In the genomic region with DNA sequence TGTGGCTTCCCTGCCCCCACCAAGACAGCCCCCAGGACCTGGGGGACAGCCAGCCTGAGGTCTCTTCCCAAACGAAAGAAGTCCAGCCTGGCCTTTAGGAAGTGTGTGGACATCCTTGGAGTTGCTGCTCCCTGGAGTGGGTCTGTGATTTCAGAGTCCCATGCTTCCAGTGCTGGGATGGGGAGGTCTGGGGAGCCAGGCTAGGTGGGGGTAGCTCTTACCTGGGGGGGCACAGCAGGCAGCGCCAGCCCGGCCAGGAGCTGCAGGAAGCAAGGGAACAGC, we compare ENCODE assay signal across 8 cellular contexts. TPM values are rescaled to one million over a fixed set of nuclear protein-coding genes. Genes with fewer than 3 reads are reported as not detected.
DNase-seq lines count a peak whose midpoint lies in the region; ATAC-seq and TF ChIP-seq lines count a peak whose summit lies in the region.

No MANE protein-coding gene starts in this region.

- no peaks in the 10 kb centered on the region for H3K36me3 Mint-ChIP-seq in WTC11

- no peaks in the 10 kb centered on the region for H4K20me1 ChIP-seq in GM23248 (ENCODE audit: insufficient read depth)

- H3K9me3 Mint-ChIP-seq in WTC11, result no peaks in the 10 kb centered on the region

- no peak overlapping the region for H3K27ac Mint-ChIP-seq in WTC11

- DNase-seq in GM23248 (no peak), WTC11 (ENCODE audit: low spot score) (no peak), right atrium auricular region (ENCODE audit: low spot score) (no peak), skeletal muscle cell (ENCODE audit: low read depth) (no peak), cerebellar nuclear complex (lab: John Stamatoyannopoulos, UW) (no peak), NCI-H526 treated with DMSO at 0.1 percent for 48 hours (lab: John Stamatoyannopoulos, UW) (no peak), Kasumi-1 (lab: John Stamatoyannopoulos, UW) (no peak), SHP77 (lab: John Stamatoyannopoulos, UW) (no peak)

- H3K27ac ChIP-seq in GM23248 (no peak overlapping the region), right atrium auricular region (peak overlapping the region; percentile 16 to 50)

- peak overlapping the region; percentile 49 for H3K4me3 Mint-ChIP-seq in WTC11

- H3K79me2 ChIP-seq in GM23248 (ENCODE audit: insufficient read depth), result no peaks in the 10 kb centered on the region

- H3K4me3 ChIP-seq in GM23248 (peak overlapping the region; percentile 61), right atrium auricular region (peak overlapping the region; percentile 53 to 62), skeletal muscle cell (ENCODE audit: low read depth, low read length) (peak overlapping the region; percentile 71)

- no peaks in the 10 kb centered on the region for H3F3A ChIP-seq in GM23248 (ENCODE audit: insufficient read depth)

- CTCF ChIA-PET in WTC11 (lab: Charles Lee), result interaction anchor here (0.6 to 3.0 kb wide), 7 partner anchors 9 to 133 kb away, joined by 3 to 54 read pairs (median 7); a partner anchor contains a TSS

- no peak for ATAC-seq in WTC11

- H3K9me2 ChIP-seq in GM23248 (ENCODE audit: insufficient read depth), result no peaks in the 10 kb centered on the region

- no peaks in the 10 kb centered on the region for H3K9me3 ChIP-seq in GM23248 (ENCODE audit: low read depth)
- H3K9me3 ChIP-seq in right atrium auricular region, result no peaks in the 10 kb centered on the region

- H3K4me1 Mint-ChIP-seq in WTC11, result peaks cover 12% of the 10 kb centered on the region

- TF ChIP-seq CTCF in WTC11 (IDR thresholded peaks at IDR 0.05), result no peak
- no peak for TF ChIP-seq CTCF in right atrium auricular region (IDR thresholded peaks at IDR 0.05)

- H2AFZ ChIP-seq in GM23248, result peak overlapping the region; percentile 73

- H3K9ac ChIP-seq in GM23248, result peak overlapping the region; percentile 27

- POLR2A ChIA-PET in WTC11 (lab: Charles Lee), result interaction anchor here (0.6 to 1.0 kb wide), 5 partner anchors 9 to 341 kb away, joined by 3 to 7 read pairs (median 4); a partner anchor contains a TSS

- H3K36me3 ChIP-seq in GM23248 (ENCODE audit: low read depth) (no peaks in the 10 kb centered on the region), right atrium auricular region (no peaks in the 10 kb centered on the region)

- no peaks in the 10 kb centered on the region for H3K27me3 ChIP-seq in GM23248 (replicated peaks; ENCODE audit: insufficient read depth)
- H3K27me3 ChIP-seq in right atrium auricular region, result no peaks in the 10 kb centered on the region

- H3K27me3 Mint-ChIP-seq in WTC11 (ENCODE audit: low read depth), result peaks cover 15% of the 10 kb centered on the region

- in situ Hi-C loops in GM23248 (cut with MboI), result no loop called here

- peak overlapping the region; percentile 30 for H3K4me2 ChIP-seq in GM23248 (ENCODE audit: unreplicated experiment)

- 0% methylated on average over 3 of the region's 3 CpGs for WGBS in GM23248 (ENCODE audit: low coverage in 1 of 2, low lambda C conversion rate in 2 of 2, missing lambda C conversion rate in 2 of 2), 2 experiments

- H3K4me1 ChIP-seq in GM23248 (ENCODE audit: insufficient read depth) (no peaks in the 10 kb centered on the region), right atrium auricular region (peaks cover 0 to 29% of the 10 kb centered on the region in 2 donors)

TF ChIP-seq in WTC11, 78 proteins besides CTCF, POLR2A, EP300 and RAD21:
- TF ChIP-seq, protein P1, sequence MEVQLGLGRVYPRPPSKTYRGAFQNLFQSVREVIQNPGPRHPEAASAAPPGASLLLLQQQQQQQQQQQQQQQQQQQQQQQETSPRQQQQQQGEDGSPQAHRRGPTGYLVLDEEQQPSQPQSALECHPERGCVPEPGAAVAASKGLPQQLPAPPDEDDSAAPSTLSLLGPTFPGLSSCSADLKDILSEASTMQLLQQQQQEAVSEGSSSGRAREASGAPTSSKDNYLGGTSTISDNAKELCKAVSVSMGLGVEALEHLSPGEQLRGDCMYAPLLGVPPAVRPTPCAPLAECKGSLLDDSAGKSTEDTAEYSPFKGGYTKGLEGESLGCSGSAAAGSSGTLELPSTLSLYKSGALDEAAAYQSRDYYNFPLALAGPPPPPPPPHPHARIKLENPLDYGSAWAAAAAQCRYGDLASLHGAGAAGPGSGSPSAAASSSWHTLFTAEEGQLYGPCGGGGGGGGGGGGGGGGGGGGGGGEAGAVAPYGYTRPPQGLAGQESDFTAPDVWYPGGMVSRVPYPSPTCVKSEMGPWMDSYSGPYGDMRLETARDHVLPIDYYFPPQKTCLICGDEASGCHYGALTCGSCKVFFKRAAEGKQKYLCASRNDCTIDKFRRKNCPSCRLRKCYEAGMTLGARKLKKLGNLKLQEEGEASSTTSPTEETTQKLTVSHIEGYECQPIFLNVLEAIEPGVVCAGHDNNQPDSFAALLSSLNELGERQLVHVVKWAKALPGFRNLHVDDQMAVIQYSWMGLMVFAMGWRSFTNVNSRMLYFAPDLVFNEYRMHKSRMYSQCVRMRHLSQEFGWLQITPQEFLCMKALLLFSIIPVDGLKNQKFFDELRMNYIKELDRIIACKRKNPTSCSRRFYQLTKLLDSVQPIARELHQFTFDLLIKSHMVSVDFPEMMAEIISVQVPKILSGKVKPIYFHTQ (CRISPR knock-in tag; IDR thresholded peaks at IDR 0.05), result no peak
- TF ChIP-seq CREB1 (CRISPR knock-in tag; IDR thresholded peaks at IDR 0.05) (no peak), ESRRA (CRISPR knock-in tag; IDR thresholded peaks at IDR 0.05; ENCODE audit: borderline replicate concordance) (no peak), ZNF671 (CRISPR knock-in tag; IDR thresholded peaks at IDR 0.05) (no peak), KAT7 (CRISPR knock-in tag; IDR thresholded peaks at IDR 0.05; ENCODE audit: borderline replicate concordance) (no peak), NFYB (CRISPR knock-in tag; conservative IDR thresholded peaks at IDR 0.05; ENCODE audit: low read depth) (no peak), RELA (CRISPR knock-in tag; IDR thresholded peaks at IDR 0.05; ENCODE audit: borderline replicate concordance) (no peak), NR1H2 (CRISPR knock-in tag; IDR thresholded peaks at IDR 0.05) (no peak)
- TF ChIP-seq, protein P2, sequence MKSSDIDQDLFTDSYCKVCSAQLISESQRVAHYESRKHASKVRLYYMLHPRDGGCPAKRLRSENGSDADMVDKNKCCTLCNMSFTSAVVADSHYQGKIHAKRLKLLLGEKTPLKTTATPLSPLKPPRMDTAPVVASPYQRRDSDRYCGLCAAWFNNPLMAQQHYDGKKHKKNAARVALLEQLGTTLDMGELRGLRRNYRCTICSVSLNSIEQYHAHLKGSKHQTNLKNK (CRISPR knock-in tag; IDR thresholded peaks at IDR 0.05), result no peak
- TF ChIP-seq, protein P3, sequence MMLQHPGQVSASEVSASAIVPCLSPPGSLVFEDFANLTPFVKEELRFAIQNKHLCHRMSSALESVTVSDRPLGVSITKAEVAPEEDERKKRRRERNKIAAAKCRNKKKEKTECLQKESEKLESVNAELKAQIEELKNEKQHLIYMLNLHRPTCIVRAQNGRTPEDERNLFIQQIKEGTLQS (CRISPR knock-in tag; conservative IDR thresholded peaks at IDR 0.05), result no peak
- TF ChIP-seq, protein P4, sequence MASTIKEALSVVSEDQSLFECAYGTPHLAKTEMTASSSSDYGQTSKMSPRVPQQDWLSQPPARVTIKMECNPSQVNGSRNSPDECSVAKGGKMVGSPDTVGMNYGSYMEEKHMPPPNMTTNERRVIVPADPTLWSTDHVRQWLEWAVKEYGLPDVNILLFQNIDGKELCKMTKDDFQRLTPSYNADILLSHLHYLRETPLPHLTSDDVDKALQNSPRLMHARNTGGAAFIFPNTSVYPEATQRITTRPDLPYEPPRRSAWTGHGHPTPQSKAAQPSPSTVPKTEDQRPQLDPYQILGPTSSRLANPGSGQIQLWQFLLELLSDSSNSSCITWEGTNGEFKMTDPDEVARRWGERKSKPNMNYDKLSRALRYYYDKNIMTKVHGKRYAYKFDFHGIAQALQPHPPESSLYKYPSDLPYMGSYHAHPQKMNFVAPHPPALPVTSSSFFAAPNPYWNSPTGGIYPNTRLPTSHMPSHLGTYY (CRISPR knock-in tag; IDR thresholded peaks at IDR 0.05), result no peak
- TF ChIP-seq, protein P5, sequence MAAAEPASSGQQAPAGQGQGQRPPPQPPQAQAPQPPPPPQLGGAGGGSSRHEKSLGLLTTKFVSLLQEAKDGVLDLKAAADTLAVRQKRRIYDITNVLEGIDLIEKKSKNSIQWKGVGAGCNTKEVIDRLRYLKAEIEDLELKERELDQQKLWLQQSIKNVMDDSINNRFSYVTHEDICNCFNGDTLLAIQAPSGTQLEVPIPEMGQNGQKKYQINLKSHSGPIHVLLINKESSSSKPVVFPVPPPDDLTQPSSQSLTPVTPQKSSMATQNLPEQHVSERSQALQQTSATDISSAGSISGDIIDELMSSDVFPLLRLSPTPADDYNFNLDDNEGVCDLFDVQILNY (CRISPR knock-in tag; IDR thresholded peaks at IDR 0.05), result no peak

RNA-seq across cellular contexts. Expression of a gene that starts 0.5 kb away (rescaled TPM):
- 1.5 and 1.8 TPM in 2 replicates for total RNA-seq in GM23248 (2014; rRNA removed; shearing (Covaris generic))
- 1.1 and 2.1 TPM in 2 replicates for polyA plus RNA-seq in GM23248 (2016; fragmentation: Nextera tagmentation; extraction: Ambion mirVana)
- total RNA-seq in WTC11 (2021) (5.0 to 6.7 TPM (median 6.5 TPM) in 3 replicates), right atrium auricular region (1 to 10 TPM; 3.3 to 7.0 TPM)

RNA-seq across cellular contexts. Expression of a gene that starts 31.8 kb away (rescaled TPM):
- total RNA-seq in GM23248 (2014; rRNA removed; shearing (Covaris generic)), result 0.38 and 1.4 TPM in 2 replicates
- polyA plus RNA-seq in GM23248 (2016; fragmentation: Nextera tagmentation; extraction: Ambion mirVana), result 0.23 TPM in 1 of 2 replicates, not detected in the other
- 10.6 to 12.6 TPM (median 12.2 TPM) in 3 replicates for total RNA-seq in WTC11 (2021)
- 10 to 100 TPM in 1 of 2 donors, 1 to 10 TPM in 1; 7.6 to 10.3 TPM for total RNA-seq in right atrium auricular region

RNA-seq across cellular contexts. Expression of a gene that starts 47.8 kb away (rescaled TPM):
- 18.6 and 40.6 TPM in 2 replicates for total RNA-seq in GM23248 (2014; rRNA removed; shearing (Covaris generic))
- polyA plus RNA-seq in GM23248 (2016; fragmentation: Nextera tagmentation; extraction: Ambion mirVana), result 50.2 and 55.0 TPM in 2 replicates
- 46.0 to 50.7 TPM (median 50.5 TPM) in 3 replicates for total RNA-seq in WTC11 (2021)
- total RNA-seq in right atrium auricular region, result 10 to 100 TPM; 26.1 to 35.3 TPM
